Comparison of ENCODE assay signal across 34 cellular contexts in genomic region chr21:25897383-25897782, GRCh38.
"Had no signal": no experiment of that assay in that cellular context is flagged by ENCODE, and none has a peak within 500 bp of the region (broad histone marks: within the 10 kb centered on the region; RNA-seq: fewer than 3 reads in every experiment).

No MANE protein-coding gene starts in this region.

- H3K4me3 Mint-ChIP-seq: activated CD8-positive, alpha-beta memory T cell treated with anti-CD3 and anti-CD28 coated beads, Interleukin-2, amount 10 ng/mL, durations not matched to agents 7 days and 5 days; activated CD8-positive, alpha-beta T cell treated with anti-CD3 and anti-CD28 coated beads, Interleukin-2, amount 10 ng/mL, durations not matched to agents 7 days and 5 days; activated naive CD4-positive, alpha-beta T cell treated with anti-CD3 and anti-CD28 coated beads, Interleukin-2, amount 50 U/mL, for 24 hours; activated naive CD8-positive, alpha-beta T cell treated with anti-CD3 and anti-CD28 coated beads, Interleukin-2, amount 50 U/mL, for 24 hours; central memory CD8-positive, alpha-beta T cell; natural killer cell treated with Interleukin-12 subunit alpha and Interleukin-12 subunit beta and Interleukin-15 and Interleukin-18, amount 100 ng/mL, for 72 hours; stimulated activated memory B cell treated with anti-CD40 and anti-IgM and Interleukin-4, amounts not matched to agents 10 μg/mL and 1 μg/mL and 100 μg/mL, for 72 hours; stimulated activated naive CD8-positive, alpha-beta T cell treated with anti-CD3 and anti-CD28 coated beads, Interleukin-15, amount 100 ng/mL, for 72 hours had no signal

- H3K27ac ChIP-seq: neutrophil, prostate gland, suprapubic skin, tibial artery had no signal

- H3K27ac Mint-ChIP-seq: activated CD8-positive, alpha-beta memory T cell treated with anti-CD3 and anti-CD28 coated beads, Interleukin-2, amount 10 ng/mL, durations not matched to agents 7 days and 5 days; activated CD8-positive, alpha-beta T cell treated with anti-CD3 and anti-CD28 coated beads, Interleukin-2, amount 10 ng/mL, durations not matched to agents 7 days and 5 days; activated naive CD4-positive, alpha-beta T cell treated with anti-CD3 and anti-CD28 coated beads, Interleukin-2, amount 50 U/mL, for 24 hours; activated naive CD8-positive, alpha-beta T cell treated with anti-CD3 and anti-CD28 coated beads, Interleukin-2, amount 50 U/mL, for 24 hours; activated T-helper 2 cell treated with anti-CD3 and anti-CD28 coated beads, Interferon-gamma antibody, Interleukin-2, Interleukin-4, amounts not matched to agents 10 μg/mL and 5 μg/mL and 100 μg/mL, durations not matched to agents 14 hours and 24 hours and 36 hours; natural killer cell treated with Interleukin-12 subunit alpha and Interleukin-12 subunit beta and Interleukin-15 and Interleukin-18, amount 100 ng/mL, for 72 hours; stimulated activated memory B cell treated with anti-CD40 and anti-IgM and Interleukin-4, amounts not matched to agents 10 μg/mL and 1 μg/mL and 100 μg/mL, for 72 hours; stimulated activated naive CD8-positive, alpha-beta T cell treated with anti-CD3 and anti-CD28 coated beads, Interleukin-15, amount 100 ng/mL, for 72 hours had no signal

- H3K36me3 ChIP-seq: breast epithelium, gastrocnemius medialis, prostate gland had no signal

- H3K27me3 ChIP-seq: breast epithelium, gastrocnemius medialis, neutrophil, suprapubic skin, tibial artery had no signal

- H3K27me3 Mint-ChIP-seq: activated naive CD4-positive, alpha-beta T cell treated with anti-CD3 and anti-CD28 coated beads, Interleukin-2, amount 50 U/mL, for 24 hours; activated naive CD8-positive, alpha-beta T cell treated with anti-CD3 and anti-CD28 coated beads, Interleukin-2, amount 50 U/mL, for 24 hours; natural killer cell treated with Interleukin-12 subunit alpha and Interleukin-12 subunit beta and Interleukin-15 and Interleukin-18, amount 100 ng/mL, for 72 hours; stimulated activated memory B cell treated with anti-CD40 and anti-IgM and Interleukin-4, amounts not matched to agents 10 μg/mL and 1 μg/mL and 100 μg/mL, for 72 hours; stimulated activated naive CD8-positive, alpha-beta T cell treated with anti-CD3 and anti-CD28 coated beads, Interleukin-15, amount 100 ng/mL, for 72 hours had no signal

- H3K4me1 ChIP-seq: breast epithelium, prostate gland had no signal

- H3K36me3 Mint-ChIP-seq: activated CD8-positive, alpha-beta memory T cell treated with anti-CD3 and anti-CD28 coated beads, Interleukin-2, amount 10 ng/mL, durations not matched to agents 7 days and 5 days; natural killer cell treated with Interleukin-12 subunit alpha and Interleukin-12 subunit beta and Interleukin-15 and Interleukin-18, amount 100 ng/mL, for 72 hours had no signal

- DNase-seq: activated CD4-positive, alpha-beta T cell treated with anti-CD3 and anti-CD28 coated beads for 1 hour; activated CD4-positive, alpha-beta T cell treated with anti-CD3 and anti-CD28 coated beads, Interleukin-2, amount 50 U/mL, for 1 hour; activated CD8-positive, alpha-beta memory T cell treated with anti-CD3 and anti-CD28 coated beads, Interleukin-2, amount 10 ng/mL, durations not matched to agents 7 days and 5 days; activated CD8-positive, alpha-beta T cell treated with anti-CD3 and anti-CD28 coated beads, Interleukin-2, amount 10 ng/mL, durations not matched to agents 7 days and 5 days; activated naive CD8-positive, alpha-beta T cell treated with anti-CD3 and anti-CD28 coated beads, Interleukin-2, amount 50 U/mL, for 24 hours; activated T-cell treated with anti-CD3 and anti-CD28 coated beads, Interleukin-2, amount 50 U/mL, for 48 hours; dermis blood vessel endothelial cell; effector CD8-positive, alpha-beta T cell; erythroblast; gastrocnemius medialis; hippocampal formation; kidney; mesendoderm; mucosa of descending colon; retina; small intestine; stimulated activated CD4-positive, alpha-beta T cell treated with anti-CD3 and anti-CD28 coated beads, Interleukin-1b, Interleukin-23, amount 100 ng/mL, for 48 hours; stimulated activated CD4-positive, alpha-beta T cell treated with anti-CD3 and anti-CD28 coated beads, Interleukin-4, amount 100 ng/mL, for 4 hours; stimulated activated CD8-positive, alpha-beta memory T cell treated with anti-CD3 and anti-CD28 coated beads, Interleukin-4, amount 100 ng/mL, for 48 hours; stimulated activated naive CD8-positive, alpha-beta T cell treated with anti-CD3 and anti-CD28 coated beads, Interleukin-15, amount 100 ng/mL, for 72 hours; T-helper 2 cell; tibial artery had no signal

- H3K9me3 ChIP-seq: breast epithelium, gastrocnemius medialis, mucosa of descending colon, neutrophil, prostate gland, suprapubic skin, tibial artery had no signal

- H3K4me1 Mint-ChIP-seq: activated CD8-positive, alpha-beta memory T cell treated with anti-CD3 and anti-CD28 coated beads, Interleukin-2, amount 10 ng/mL, durations not matched to agents 7 days and 5 days; central memory CD8-positive, alpha-beta T cell; stimulated activated memory B cell treated with anti-CD40 and anti-IgM and Interleukin-4, amounts not matched to agents 10 μg/mL and 1 μg/mL and 100 μg/mL, for 72 hours had no signal

- H3K9me3 Mint-ChIP-seq: activated naive CD4-positive, alpha-beta T cell treated with anti-CD3 and anti-CD28 coated beads, Interleukin-2, amount 50 U/mL, for 24 hours; activated naive CD8-positive, alpha-beta T cell treated with anti-CD3 and anti-CD28 coated beads, Interleukin-2, amount 50 U/mL, for 24 hours; activated T-helper 2 cell treated with anti-CD3 and anti-CD28 coated beads, Interferon-gamma antibody, Interleukin-2, Interleukin-4, amounts not matched to agents 10 μg/mL and 5 μg/mL and 100 μg/mL, durations not matched to agents 14 hours and 24 hours and 36 hours; central memory CD8-positive, alpha-beta T cell; natural killer cell treated with Interleukin-12 subunit alpha and Interleukin-12 subunit beta and Interleukin-15 and Interleukin-18, amount 100 ng/mL, for 72 hours; stimulated activated memory B cell treated with anti-CD40 and anti-IgM and Interleukin-4, amounts not matched to agents 10 μg/mL and 1 μg/mL and 100 μg/mL, for 72 hours; stimulated activated naive CD8-positive, alpha-beta T cell treated with anti-CD3 and anti-CD28 coated beads, Interleukin-15, amount 100 ng/mL, for 72 hours had no signal

- ATAC-seq: activated CD8-positive, alpha-beta memory T cell treated with anti-CD3 and anti-CD28 coated beads, Interleukin-2, amount 10 ng/mL, durations not matched to agents 7 days and 5 days; activated CD8-positive, alpha-beta T cell treated with anti-CD3 and anti-CD28 coated beads, Interleukin-2, amount 10 ng/mL, durations not matched to agents 7 days and 5 days; activated naive CD8-positive, alpha-beta T cell treated with anti-CD3 and anti-CD28 coated beads, Interleukin-2, amount 50 U/mL, for 24 hours; gastrocnemius medialis; left lobe of liver; mucosa of descending colon; natural killer cell treated with Interleukin-12 subunit alpha and Interleukin-12 subunit beta and Interleukin-15 and Interleukin-18, amount 100 ng/mL, for 72 hours; sciatic nerve; stimulated activated memory B cell treated with anti-CD40 and anti-IgM and Interleukin-4, amounts not matched to agents 10 μg/mL and 1 μg/mL and 100 μg/mL, for 72 hours; stimulated activated naive CD8-positive, alpha-beta T cell treated with anti-CD3 and anti-CD28 coated beads, Interleukin-15, amount 100 ng/mL, for 72 hours had no signal

- H3K4me3 ChIP-seq: breast epithelium, gastrocnemius medialis, lung, mucosa of descending colon, prostate gland, suprapubic skin, tibial artery had no signal
